ENCODE assay signal across 23 cellular contexts in the genomic region with DNA sequence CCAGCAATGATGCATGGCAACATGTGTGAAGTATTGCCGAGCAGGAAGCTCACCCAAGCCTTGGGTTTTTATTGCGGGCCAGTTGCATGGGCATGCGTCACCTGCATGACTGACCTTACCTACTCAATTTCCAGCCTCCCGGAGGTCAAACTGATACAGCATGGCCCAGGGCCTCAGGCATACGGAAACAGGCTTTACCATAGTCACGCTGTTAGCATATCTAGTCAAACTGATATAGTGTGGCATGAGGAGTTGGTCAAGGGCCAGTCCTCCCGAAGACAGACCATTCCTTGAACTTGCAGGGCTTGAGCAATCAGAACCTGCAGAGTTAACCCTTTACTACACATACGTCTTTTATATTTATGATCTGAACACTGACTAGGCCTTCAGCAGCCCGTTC. TPM values are rescaled to one million over a fixed set of nuclear protein-coding genes. Genes with fewer than 3 reads are reported as not detected.
"Had no signal": no experiment of that assay in that cellular context is flagged by ENCODE, and none has a peak within 500 bp of the region (broad histone marks: within the 10 kb centered on the region; RNA-seq: fewer than 3 reads in every experiment).

No MANE protein-coding gene starts in this region.

- H3K27me3 ChIP-seq: brain microvascular endothelial cell, colonic mucosa, gastrocnemius medialis, left lung, right atrium auricular region, tibial nerve, uterus had no signal

- H3K27ac Mint-ChIP-seq: endodermal cell, memory B cell had no signal

- ATAC-seq: gastrocnemius medialis, heart right ventricle, left lung, mucosa of descending colon had no signal

- H3K4me3 Mint-ChIP-seq: activated naive CD4-positive, alpha-beta T cell treated with anti-CD3 and anti-CD28 coated beads for 36 hours; central memory CD8-positive, alpha-beta T cell; endodermal cell; memory B cell; naive B cell had no signal

- H3K27me3 Mint-ChIP-seq: central memory CD8-positive, alpha-beta T cell had no signal

- H3K36me3 Mint-ChIP-seq: memory B cell, naive B cell had no signal

- H3K27ac ChIP-seq: colonic mucosa, gastrocnemius medialis, heart right ventricle, left lung, prostate gland, right atrium auricular region, tibial nerve, uterus had no signal

- H3K4me1 ChIP-seq: colonic mucosa, gastrocnemius medialis, prostate gland, right atrium auricular region, tibial nerve, uterus had no signal

- H3K9me3 Mint-ChIP-seq: activated CD4-positive, alpha-beta T cell treated with anti-CD3 and anti-CD28 coated beads, Interleukin-2, amount 10 ng/mL, durations not matched to agents 24 days and 14 days; activated CD8-positive, alpha-beta T cell treated with anti-CD3 and anti-CD28 coated beads for 36 hours; activated naive CD4-positive, alpha-beta T cell treated with anti-CD3 and anti-CD28 coated beads for 36 hours; central memory CD8-positive, alpha-beta T cell; endodermal cell; memory B cell; naive B cell had no signal

- DNase-seq: activated CD8-positive, alpha-beta T cell treated with anti-CD3 and anti-CD28 coated beads for 36 hours; activated T-cell treated with anti-CD3 and anti-CD28 coated beads, Interleukin-2, amount 50 U/mL, for 1 hour; aorta; brain microvascular endothelial cell; colonic mucosa; endodermal cell; erythroblast; gastrocnemius medialis; heart right ventricle; left lung; mucosa of descending colon; naive B cell; stimulated activated naive CD8-positive, alpha-beta T cell treated with anti-CD3 and anti-CD28 coated beads, Interleukin-15, Interleukin-2, amounts not matched to agents 100 U/mL and 50 U/mL, for 24 hours; uterus had no signal

- H3K9me3 ChIP-seq: colonic mucosa, gastrocnemius medialis, heart right ventricle, left lung, mucosa of descending colon, prostate gland, right atrium auricular region, tibial nerve, uterus had no signal

- H3K4me3 ChIP-seq: colonic mucosa, gastrocnemius medialis, heart right ventricle, left lung, mucosa of descending colon, prostate gland, right atrium auricular region, tibial nerve, uterus had no signal

- H3K36me3 ChIP-seq: brain microvascular endothelial cell, colonic mucosa, gastrocnemius medialis, heart right ventricle, left lung, prostate gland, right atrium auricular region, tibial nerve, uterus had no signal

RNA-seq across cellular contexts. Expression of a gene that starts 21.9 kb away (rescaled TPM):
- total RNA-seq: activated CD4-positive, alpha-beta T cell treated with anti-CD3 and anti-CD28 coated beads, Interleukin-2, amount 10 ng/mL, durations not matched to agents 24 days and 14 days; gastrocnemius medialis had no signal

RNA-seq across cellular contexts. Expression of a gene that starts 36.2 kb away (rescaled TPM):
- total RNA-seq: activated CD4-positive, alpha-beta T cell treated with anti-CD3 and anti-CD28 coated beads, Interleukin-2, amount 10 ng/mL, durations not matched to agents 24 days and 14 days; activated CD8-positive, alpha-beta T cell treated with anti-CD3 and anti-CD28 coated beads for 36 hours; activated naive CD4-positive, alpha-beta T cell treated with anti-CD3 and anti-CD28 coated beads for 36 hours; endodermal cell; gastrocnemius medialis; osteocyte; prostate gland; T-helper 1 cell treated with Interleukin-12 subunit alpha and Interleukin-12 subunit beta and Interleukin-4 antibody, amounts not matched to agents 30 ng/mL and 1 ng/mL, for 36 hours had no signal
